ENCODE assay signal across 8 cellular contexts in the genomic region with DNA sequence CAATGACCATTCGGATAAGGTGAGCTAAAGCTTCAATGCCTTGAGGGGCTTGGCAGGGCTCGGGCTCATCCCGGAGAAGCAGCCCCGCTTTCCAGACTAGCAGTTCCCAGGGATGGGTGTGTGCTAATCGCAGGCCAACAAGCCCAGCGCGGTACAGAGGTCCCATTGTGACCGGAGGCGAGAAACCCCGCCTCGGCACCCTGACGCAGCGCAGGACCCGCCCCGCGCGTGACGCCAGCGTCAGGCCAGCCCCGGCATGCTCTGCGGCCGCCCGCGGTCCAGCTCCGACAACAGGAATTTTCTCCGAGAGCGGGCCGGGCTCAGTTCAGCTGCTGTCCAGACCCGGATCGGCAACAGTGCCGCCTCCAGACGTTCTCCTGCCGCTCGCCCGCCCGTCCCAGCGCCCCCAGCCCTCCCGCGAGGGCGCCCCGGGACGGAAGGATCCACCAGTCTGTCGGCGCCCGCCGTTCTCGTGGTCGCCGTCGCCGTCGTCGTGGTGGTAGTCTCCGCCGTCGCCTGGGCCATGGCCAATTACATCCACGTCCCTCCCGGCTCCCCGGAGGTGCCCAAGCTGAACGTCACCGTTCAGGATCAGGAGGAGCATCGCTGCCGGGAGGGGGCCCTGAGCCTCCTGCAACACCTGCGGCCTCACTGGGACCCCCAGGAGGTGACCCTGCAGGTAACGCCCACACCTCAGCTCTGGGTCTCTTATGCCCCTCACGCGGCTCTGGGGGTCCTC. TPM values are rescaled to one million over a fixed set of nuclear protein-coding genes. Genes with fewer than 3 reads are reported as not detected.
DNase-seq lines count a peak whose midpoint lies in the region; ATAC-seq and TF ChIP-seq lines count a peak whose summit lies in the region.

A gene with protein sequence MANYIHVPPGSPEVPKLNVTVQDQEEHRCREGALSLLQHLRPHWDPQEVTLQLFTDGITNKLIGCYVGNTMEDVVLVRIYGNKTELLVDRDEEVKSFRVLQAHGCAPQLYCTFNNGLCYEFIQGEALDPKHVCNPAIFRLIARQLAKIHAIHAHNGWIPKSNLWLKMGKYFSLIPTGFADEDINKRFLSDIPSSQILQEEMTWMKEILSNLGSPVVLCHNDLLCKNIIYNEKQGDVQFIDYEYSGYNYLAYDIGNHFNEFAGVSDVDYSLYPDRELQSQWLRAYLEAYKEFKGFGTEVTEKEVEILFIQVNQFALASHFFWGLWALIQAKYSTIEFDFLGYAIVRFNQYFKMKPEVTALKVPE (plus strand): TSS at position 264 of the 739 bp plus-strand sequence. CDS start 260 bp downstream, at position 524.

- peak; percentile 9 for TF ChIP-seq CTCF in foreskin keratinocyte (conservative IDR thresholded peaks at IDR 0.05)

- H2AFZ ChIP-seq in neuron (ENCODE audit: low read depth, low read length), result peak within 1 kb of the TSS; percentile 91

- H3K27ac ChIP-seq in foreskin keratinocyte (peak within 1 kb of the TSS; percentile 98), subcutaneous abdominal adipose tissue (ENCODE audit: low read depth, low read length) (peak within 1 kb of the TSS; percentile 94)

- H3K36me3 ChIP-seq in neuron (ENCODE audit: insufficient read depth, low read length), result peaks cover 3% of the 10 kb centered on the region
- no peaks in the 10 kb centered on the region for H3K36me3 ChIP-seq in subcutaneous abdominal adipose tissue (ENCODE audit: control insufficient read depth in 5 of 5, insufficient read depth in 5 of 5, low read length in 5 of 5)

- H3K9me3 ChIP-seq in neuron (ENCODE audit: low read length) (no peaks in the 10 kb centered on the region), subcutaneous abdominal adipose tissue (ENCODE audit: control insufficient read depth in 5 of 5, low read length in 5 of 5) (no peaks in the 10 kb centered on the region)

- peak within 1 kb of the TSS; percentile 89 to 96 (median 92) for H3K9ac ChIP-seq in subcutaneous abdominal adipose tissue (ENCODE audit: low read length in 5 of 5)

- H3K27me3 ChIP-seq in foreskin keratinocyte, result no peaks in the 10 kb centered on the region
- no peaks in the 10 kb centered on the region for H3K27me3 ChIP-seq in neuron (ENCODE audit: insufficient read depth, low read length)
- H3K27me3 ChIP-seq in subcutaneous abdominal adipose tissue (ENCODE audit: control insufficient read depth in 5 of 5, insufficient read depth in 4 of 5, low read length in 5 of 5), result no peaks in the 10 kb centered on the region

- H3K4me3 ChIP-seq in neuron (ENCODE audit: low read length) (peak within 1 kb of the TSS; percentile 56), subcutaneous abdominal adipose tissue (ENCODE audit: low read depth in 1 of 5, low read length in 5 of 5) (peak within 1 kb of the TSS; percentile 92 to 99 (median 96))

- H3K4me1 ChIP-seq in foreskin keratinocyte (peaks cover 14% of the 10 kb centered on the region), neuron (ENCODE audit: insufficient read depth, low read length) (peaks cover 30% of the 10 kb centered on the region), subcutaneous abdominal adipose tissue (ENCODE audit: control insufficient read depth in 5 of 5, insufficient read depth in 5 of 5, low read length in 5 of 5) (peaks cover 0 to 43% (median 40%) of the 10 kb centered on the region in 5 donors)

- ATAC-seq in foreskin keratinocyte, result peak; percentile 98

- DNase-seq in ELF-1 (ENCODE audit: low read depth, low spot score), result peak; percentile 98
- DNase-seq in H4 (ENCODE audit: low spot score), result peak; percentile 85
- peak; percentile 97 for DNase-seq in LoVo (ENCODE audit: low spot score)
- DNase-seq in SHP77 treated with DMSO at 0.1 percent for 48 hours (lab: John Stamatoyannopoulos, UW), result peak; percentile 51
- DNase-seq in activated gamma-delta T cell treated with anti-CD3 and anti-CD28 coated beads, Interleukin-2, amount 50 U/mL, for 16 hours (ENCODE audit: low read depth), result peak; percentile 72
- peak; percentile 76 to 89 for DNase-seq in foreskin keratinocyte

RNA-seq across cellular contexts. Expression of the gene that starts here (rescaled TPM):
- 17.4 and 19.9 TPM in 2 replicates for total RNA-seq in H4 (2014; rRNA removed; shearing (Covaris generic))
- total RNA-seq in foreskin keratinocyte, result 25.8 and 27.1 TPM in 2 replicates
- 6.5 and 7.3 TPM in 2 replicates for polyA plus RNA-seq in foreskin keratinocyte

Comparison
In these comparisons a context has a peak if more than half of its experiments do, and no peak if none do; other contexts are left out.
1. Peak in every context shown above with its lines: DNase-seq, ATAC-seq, H3K4me3 ChIP-seq and H3K27ac ChIP-seq.